In genomic region chr19:18831524-18832330, GRCh38 we compare ENCODE assay signal across 8 cellular contexts. TPM values are rescaled to one million over a fixed set of nuclear protein-coding genes. Genes with fewer than 3 reads are reported as not detected.
DNase-seq lines count a peak whose midpoint lies in the region; TF ChIP-seq lines count a peak whose summit lies in the region.

UPF1 (plus strand) TSS chr19:18831959; CDS start chr19:18832210, 251 bp downstream.

- peaks cover 4% of the 10 kb centered on the region for H3K9me3 Mint-ChIP-seq in activated naive CD4-positive, alpha-beta T cell treated with anti-CD3 and anti-CD28 coated beads for 36 hours

- TF ChIP-seq CTCF in HEK293 (tag by site-specific recombination; IDR thresholded peaks at IDR 0.05) (no peak), suprapubic skin (IDR thresholded peaks at IDR 0.05) (no peak)

- WGBS in suprapubic skin, result 8% methylated on average over 4 of the region's 98 CpGs

- CTCF ChIA-PET in HEK293 (lab: Yijun Ruan, JAX), result interaction anchor here (0.6 to 7.7 kb wide), 6 partner anchors 10 to 241 kb away, joined by 3 to 69 read pairs (median 3); no protein-coding TSS in a partner anchor
- CTCF ChIA-PET in activated naive CD4-positive, alpha-beta T cell treated with anti-CD3 and anti-CD28 coated beads for 36 hours (lab: Charles Lee), result interaction anchor here (0.6 to 3.8 kb wide), 5 partner anchors 10 to 420 kb away, joined by 3 to 31 read pairs (median 3); no protein-coding TSS in a partner anchor

- POLR2A ChIA-PET in HEK293 (lab: Yijun Ruan, JAX), result interaction anchor here (0.5 to 3.5 kb wide), 10 partner anchors 8 to 413 kb away, joined by 3 to 23 read pairs (median 4); partner anchors contain the start of genes CRLF1, ELL, REX1BD and SSBP4

- intact Hi-C loops in activated naive CD4-positive, alpha-beta T cell treated with anti-CD3 and anti-CD28 coated beads for 36 hours (cut with micrococcal nuclease), result loop anchor here (1.0 to 10.0 kb wide), 8 partner anchors 12 to 547 kb away; partner anchors contain the start of genes ARMC6, COPE, CRTC1 and DDX49

- peak; percentile 73 for DNase-seq in GF-D8 (lab: John Stamatoyannopoulos, UW)
- DNase-seq in MV-4-11 (lab: John Stamatoyannopoulos, UW), result peak; percentile 96
- peak; percentile 90 for DNase-seq in SK-N-DZ (ENCODE audit: low spot score)
- DNase-seq in activated naive CD4-positive, alpha-beta T cell treated with anti-CD3 and anti-CD28 coated beads for 36 hours, result peak; percentile 96
- peak; percentile 89 for DNase-seq in globus pallidus (ENCODE audit: low spot score)
- peak; percentile 86 for DNase-seq in occipital lobe (lab: John Stamatoyannopoulos, UW)
- DNase-seq in suprapubic skin (ENCODE audit: low spot score in 2 of 2), result peak; percentile 93 to 95

- peaks cover 34% of the 10 kb centered on the region for H3K4me1 Mint-ChIP-seq in activated naive CD4-positive, alpha-beta T cell treated with anti-CD3 and anti-CD28 coated beads for 36 hours (ENCODE audit: low read depth)

- peaks cover 3 to 35% of the 10 kb centered on the region in 2 experiments; a peak in 2 of 3 replicates for H3K36me3 ChIP-seq in HEK293 (ENCODE audit: control insufficient read depth in 2 of 2, insufficient read depth in 1 of 2, low read length in 2 of 2)
- no peaks in the 10 kb centered on the region for H3K36me3 ChIP-seq in suprapubic skin

- H3K9me3 ChIP-seq in HEK293 (ENCODE audit: control insufficient read depth, insufficient read depth, low read depth, low read length), result no peaks in the 10 kb centered on the region
- H3K9me3 ChIP-seq in suprapubic skin, result no peaks in the 10 kb centered on the region

- H3K27ac Mint-ChIP-seq in activated naive CD4-positive, alpha-beta T cell treated with anti-CD3 and anti-CD28 coated beads for 36 hours, result peak within 1 kb of the TSS; percentile 86

- TF ChIP-seq POLR2A in suprapubic skin (IDR thresholded peaks at IDR 0.05), result peak in 1 of 2 donors; percentile 89

- H3K27ac ChIP-seq in HEK293 (ENCODE audit: extremely low read depth, low read depth, low read length) (peak within 1 kb of the TSS; percentile 93), suprapubic skin (peak within 1 kb of the TSS; percentile 92)

- peaks cover 38% of the 10 kb centered on the region for H3K36me3 Mint-ChIP-seq in activated naive CD4-positive, alpha-beta T cell treated with anti-CD3 and anti-CD28 coated beads for 36 hours (ENCODE audit: low read depth)

- H3K27me3 Mint-ChIP-seq in activated naive CD4-positive, alpha-beta T cell treated with anti-CD3 and anti-CD28 coated beads for 36 hours (ENCODE audit: low read depth), result no peaks in the 10 kb centered on the region

- no peaks in the 10 kb centered on the region for H3K27me3 ChIP-seq in suprapubic skin

- peak within 1 kb of the TSS; percentile 97 for H3K4me3 Mint-ChIP-seq in activated naive CD4-positive, alpha-beta T cell treated with anti-CD3 and anti-CD28 coated beads for 36 hours

- H3K4me1 ChIP-seq in HEK293 (ENCODE audit: control insufficient read depth, insufficient read depth, low read length) (no peaks in the 10 kb centered on the region), suprapubic skin (peaks cover 38% of the 10 kb centered on the region)

- peak within 1 kb of the TSS; percentile 87 for H3K4me3 ChIP-seq in HEK293 (ENCODE audit: low read depth, low read length)
- peak within 1 kb of the TSS; percentile 97 for H3K4me3 ChIP-seq in suprapubic skin

- TF ChIP-seq EP300 in suprapubic skin (IDR thresholded peaks at IDR 0.05), result no peak

TF ChIP-seq in HEK293, 187 proteins besides CTCF, POLR2A, EP300 and RAD21 (continues in another document):
- TF ChIP-seq KLF9 (tag by site-specific recombination; IDR thresholded peaks at IDR 0.05; ENCODE audit: low read depth) (0 out of 2 replicates have a peak, but pooled peaks have one; percentile 44), ZNF335 (tag by site-specific recombination; conservative IDR thresholded peaks at IDR 0.05) (peak; percentile 39; the same call in 1 of the 2 replicates), ZSCAN30 (tag by site-specific recombination; IDR thresholded peaks at IDR 0.05) (peak; percentile 15), ZSCAN16 (tag by site-specific recombination; IDR thresholded peaks at IDR 0.05) (no peak), ZNF664 (tag by site-specific recombination; IDR thresholded peaks at IDR 0.05) (peak; percentile 96), KLF1 (tag by site-specific recombination; IDR thresholded peaks at IDR 0.05) (peak; percentile 47; the same call in 1 of the 2 replicates), ZNF529 (tag by site-specific recombination; IDR thresholded peaks at IDR 0.05; ENCODE audit: insufficient replicate concordance) (no peak), ZFP41 (tag by site-specific recombination; IDR thresholded peaks at IDR 0.05; ENCODE audit: borderline replicate concordance) (no peak), ZBTB7A (tag by site-specific recombination; IDR thresholded peaks at IDR 0.05; ENCODE audit: low read depth) (no peak), ZNF354C (tag by site-specific recombination; IDR thresholded peaks at IDR 0.05; ENCODE audit: borderline replicate concordance, low read depth) (no peak), EGR2 (tag by site-specific recombination; IDR thresholded peaks at IDR 0.05; ENCODE audit: low read depth) (no peak), KLF10 (tag by site-specific recombination; IDR thresholded peaks at IDR 0.05) (peak; percentile 43; the same call in 1 of the 2 replicates), ZNF157 (tag by site-specific recombination; IDR thresholded peaks at IDR 0.05) (no peak), PRDM10 (tag by site-specific recombination; IDR thresholded peaks at IDR 0.05) (peak; percentile 66), ZNF514 (tag by site-specific recombination; IDR thresholded peaks at IDR 0.05) (no peak), ZNF600 (tag by site-specific recombination; IDR thresholded peaks at IDR 0.05) (peak; percentile 59), ZNF394 (tag by site-specific recombination; IDR thresholded peaks at IDR 0.05; ENCODE audit: borderline replicate concordance) (no peak), BCL6B (tag by site-specific recombination; IDR thresholded peaks at IDR 0.05) (no peak), ZNF350 (tag by site-specific recombination; IDR thresholded peaks at IDR 0.05) (no peak; the same call in 1 of the 2 replicates), ZNF311 (tag by site-specific recombination; IDR thresholded peaks at IDR 0.05; ENCODE audit: borderline replicate concordance) (no peak), SP3 (tag by site-specific recombination; IDR thresholded peaks at IDR 0.05) (peak; percentile 28; the same call in 1 of the 2 replicates), ZNF37A (tag by site-specific recombination; IDR thresholded peaks at IDR 0.05) (0 out of 2 replicates have a peak, but pooled peaks have one; percentile 26), ZBTB21 (tag by site-specific recombination; IDR thresholded peaks at IDR 0.05) (no peak), ZNF10 (tag by site-specific recombination; IDR thresholded peaks at IDR 0.05) (no peak), HOXA7 (CRISPR knock-in tag; IDR thresholded peaks at IDR 0.05; ENCODE audit: borderline replicate concordance) (0 out of 2 replicates have a peak, but pooled peaks have one; percentile 40), ZNF544 (tag by site-specific recombination; IDR thresholded peaks at IDR 0.05) (no peak)

RNA-seq across cellular contexts. Expression of gene UPF1, which starts in this region (rescaled TPM):
- polyA plus RNA-seq in SK-N-DZ (2014; cell fraction: cytosol; rRNA removed), result 34.4 and 37.4 TPM in 2 replicates
- polyA plus RNA-seq in SK-N-DZ (2014; cell fraction: nucleus; rRNA removed), result 50.4 and 74.0 TPM in 2 replicates
- total RNA-seq in activated naive CD4-positive, alpha-beta T cell treated with anti-CD3 and anti-CD28 coated beads for 36 hours, result 100 to 1,000 TPM in 1 of 2 experiments, 10 to 100 TPM in 1; 95.0 to 105 TPM
- 28.9 TPM for total RNA-seq in occipital lobe
- total RNA-seq in suprapubic skin, result 100 to 1,000 TPM in 2 of 4 donors, 10 to 100 TPM in 2; 74.7 to 160 (median 99.2) TPM

Comparison
In these comparisons a context has a peak if more than half of its experiments do, and no peak if none do; other contexts are left out.
1. Peak in every context shown above with its lines: DNase-seq, H3K4me3 ChIP-seq and H3K27ac ChIP-seq.